In the genomic region with DNA sequence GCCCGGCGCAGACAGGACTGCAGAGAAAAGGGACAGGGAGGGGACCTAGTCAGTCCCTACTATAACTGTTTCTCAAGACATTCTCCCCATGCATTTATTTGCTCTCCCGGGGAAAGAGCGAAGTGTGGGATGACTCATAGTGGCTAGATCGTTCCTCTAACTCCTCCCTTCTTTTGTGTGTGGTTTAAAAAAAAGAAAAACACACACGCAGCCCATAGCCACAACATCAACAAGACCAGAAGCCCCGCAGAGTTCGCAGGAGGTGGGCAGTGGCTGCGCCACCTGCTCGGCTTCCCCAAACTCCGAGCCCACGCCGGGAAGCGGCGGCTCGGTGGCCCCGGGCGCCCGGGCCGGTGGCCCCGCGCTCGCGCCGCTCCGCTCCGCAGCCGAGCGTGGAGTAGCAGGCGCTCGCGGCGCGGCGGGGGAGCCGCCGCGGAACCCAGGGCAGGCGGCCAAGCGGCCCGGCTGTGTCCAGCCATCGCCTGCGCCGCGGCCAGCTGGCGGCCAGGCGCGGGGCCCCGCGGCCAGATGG, we compare ENCODE assay signal across 8 cellular contexts.
DNase-seq lines count a peak whose midpoint lies in the region; ATAC-seq lines count a peak whose summit lies in the region.

No MANE protein-coding gene starts in this region.

- ATAC-seq in GM18861 (IDR thresholded peaks at IDR 0.05; ENCODE audit: unreplicated experiment) (peak; percentile 26), HG03045 (IDR thresholded peaks at IDR 0.05; ENCODE audit: unreplicated experiment) (peak; percentile 14)

- peak; percentile 77 for DNase-seq in AG08395 (ENCODE audit: low spot score)
- peak; percentile 10 for DNase-seq in NCI-H2227 treated with DMSO at 0.1 percent for 48 hours (lab: John Stamatoyannopoulos, UW)
- peak; percentile 27 for DNase-seq in activated CD8-positive, alpha-beta memory T cell treated with anti-CD3 and anti-CD28 coated beads, Interleukin-2, amount 50 U/mL, for 1 hour (ENCODE audit: extremely low read depth)
- peak; percentile 55 for DNase-seq in epidermal melanocyte (ENCODE audit: insufficient read length, low spot score)
- peak; percentile 38 for DNase-seq in middle frontal gyrus (ENCODE audit: extremely low spot score, low spot score)
- DNase-seq in stimulated activated CD8-positive, alpha-beta memory T cell treated with anti-CD3 and anti-CD28 coated beads, Interleukin-7, amount 100 ng/mL, for 4 hours (ENCODE audit: low read depth in 2 of 2), result peak; percentile 21 to 48

Comparison
In these comparisons a context has a peak if more than half of its experiments do, and no peak if none do; other contexts are left out.
1. Peak in every context shown above with its lines: DNase-seq and ATAC-seq.
2. DNase-seq: peak in every context shown above with its lines; median percentile 77 in AG08395; 55 in epidermal melanocyte; 38 in middle frontal gyrus; 34 in stimulated activated CD8-positive, alpha-beta memory T cell treated with anti-CD3 and anti-CD28 coated beads, Interleukin-7, amount 100 ng/mL, for 4 hours; 27 in activated CD8-positive, alpha-beta memory T cell treated with anti-CD3 and anti-CD28 coated beads, Interleukin-2, amount 50 U/mL, for 1 hour; 10 in NCI-H2227 treated with DMSO at 0.1 percent for 48 hours.